ENCODE assay signal across 1 cellular context in the genomic region with DNA sequence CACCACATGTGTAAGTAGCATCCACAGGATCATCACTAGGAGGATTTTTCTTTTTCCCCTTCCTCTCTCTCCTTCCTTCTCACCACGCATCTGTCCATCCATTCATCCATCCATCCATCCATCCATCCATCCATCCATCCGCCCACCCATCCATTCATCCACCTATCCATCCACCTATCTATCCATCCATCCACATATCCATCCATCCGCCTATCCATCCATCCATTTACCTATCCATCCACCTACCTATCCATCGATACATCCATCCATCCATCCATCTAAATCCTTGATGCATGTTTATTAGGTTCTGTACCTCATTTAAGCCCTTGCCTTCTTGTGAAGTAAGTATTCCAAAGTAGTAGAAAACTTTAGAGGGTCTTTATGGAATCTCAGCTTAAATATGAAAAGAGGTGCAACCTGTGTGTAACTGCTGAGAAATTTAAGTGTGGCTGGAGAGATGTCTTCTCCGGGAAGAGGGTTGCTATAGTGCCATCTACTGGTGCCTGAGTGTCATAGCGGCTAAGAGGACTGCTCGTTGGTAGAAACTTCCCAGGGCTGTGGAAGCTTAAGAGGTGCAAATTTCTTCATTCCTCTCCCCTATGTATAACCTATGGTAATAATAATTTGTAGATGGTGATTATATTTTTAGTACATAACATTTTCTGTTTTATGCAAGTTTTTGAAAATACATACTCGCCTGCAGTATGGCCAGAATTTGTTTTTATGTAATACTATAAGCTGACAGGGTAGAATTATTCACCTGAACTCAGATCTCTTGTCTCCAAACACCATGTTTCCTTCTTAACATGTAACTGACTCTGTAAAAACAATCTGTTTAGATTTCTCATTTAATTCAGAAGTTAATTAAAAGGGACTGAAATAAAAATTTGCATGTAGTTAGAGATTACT.
A peak's percentile ranks its signal among the peaks of the same experiment; 100 is the strongest.
TF ChIP-seq lines count a peak whose summit lies in the region.

No MANE protein-coding gene starts in this region.

TF ChIP-seq in K562, 482 proteins besides CTCF, POLR2A, EP300 and RAD21 (continued from another document):
- TF ChIP-seq, protein P1, sequence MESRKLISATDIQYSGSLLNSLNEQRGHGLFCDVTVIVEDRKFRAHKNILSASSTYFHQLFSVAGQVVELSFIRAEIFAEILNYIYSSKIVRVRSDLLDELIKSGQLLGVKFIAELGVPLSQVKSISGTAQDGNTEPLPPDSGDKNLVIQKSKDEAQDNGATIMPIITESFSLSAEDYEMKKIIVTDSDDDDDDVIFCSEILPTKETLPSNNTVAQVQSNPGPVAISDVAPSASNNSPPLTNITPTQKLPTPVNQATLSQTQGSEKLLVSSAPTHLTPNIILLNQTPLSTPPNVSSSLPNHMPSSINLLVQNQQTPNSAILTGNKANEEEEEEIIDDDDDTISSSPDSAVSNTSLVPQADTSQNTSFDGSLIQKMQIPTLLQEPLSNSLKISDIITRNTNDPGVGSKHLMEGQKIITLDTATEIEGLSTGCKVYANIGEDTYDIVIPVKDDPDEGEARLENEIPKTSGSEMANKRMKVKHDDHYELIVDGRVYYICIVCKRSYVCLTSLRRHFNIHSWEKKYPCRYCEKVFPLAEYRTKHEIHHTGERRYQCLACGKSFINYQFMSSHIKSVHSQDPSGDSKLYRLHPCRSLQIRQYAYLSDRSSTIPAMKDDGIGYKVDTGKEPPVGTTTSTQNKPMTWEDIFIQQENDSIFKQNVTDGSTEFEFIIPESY (CRISPR knock-in tag; IDR thresholded peaks at IDR 0.05) = no peak
- no peak for TF ChIP-seq MECOM (CRISPR knock-in tag; IDR thresholded peaks at IDR 0.05)
- TF ChIP-seq, protein P2, sequence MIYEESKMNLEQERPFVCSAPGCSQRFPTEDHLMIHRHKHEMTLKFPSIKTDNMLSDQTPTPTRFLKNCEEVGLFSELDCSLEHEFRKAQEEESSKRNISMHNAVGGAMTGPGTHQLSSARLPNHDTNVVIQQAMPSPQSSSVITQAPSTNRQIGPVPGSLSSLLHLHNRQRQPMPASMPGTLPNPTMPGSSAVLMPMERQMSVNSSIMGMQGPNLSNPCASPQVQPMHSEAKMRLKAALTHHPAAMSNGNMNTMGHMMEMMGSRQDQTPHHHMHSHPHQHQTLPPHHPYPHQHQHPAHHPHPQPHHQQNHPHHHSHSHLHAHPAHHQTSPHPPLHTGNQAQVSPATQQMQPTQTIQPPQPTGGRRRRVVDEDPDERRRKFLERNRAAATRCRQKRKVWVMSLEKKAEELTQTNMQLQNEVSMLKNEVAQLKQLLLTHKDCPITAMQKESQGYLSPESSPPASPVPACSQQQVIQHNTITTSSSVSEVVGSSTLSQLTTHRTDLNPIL (CRISPR knock-in tag; IDR thresholded peaks at IDR 0.05) = no peak
- no peak for TF ChIP-seq NFE2L1 (tag; IDR thresholded peaks at IDR 0.05; ENCODE audit: borderline replicate concordance, low read depth)
- 0 out of 2 replicates have a peak, but pooled peaks have one; percentile 4 for TF ChIP-seq JUND (IDR thresholded peaks at IDR 0.05; ENCODE audit: borderline replicate concordance, low read depth, low read length)
- TF ChIP-seq JUND (tag; IDR thresholded peaks at IDR 0.05; ENCODE audit: borderline replicate concordance, low read depth, low read length) = no peak
- TF ChIP-seq, protein P3, sequence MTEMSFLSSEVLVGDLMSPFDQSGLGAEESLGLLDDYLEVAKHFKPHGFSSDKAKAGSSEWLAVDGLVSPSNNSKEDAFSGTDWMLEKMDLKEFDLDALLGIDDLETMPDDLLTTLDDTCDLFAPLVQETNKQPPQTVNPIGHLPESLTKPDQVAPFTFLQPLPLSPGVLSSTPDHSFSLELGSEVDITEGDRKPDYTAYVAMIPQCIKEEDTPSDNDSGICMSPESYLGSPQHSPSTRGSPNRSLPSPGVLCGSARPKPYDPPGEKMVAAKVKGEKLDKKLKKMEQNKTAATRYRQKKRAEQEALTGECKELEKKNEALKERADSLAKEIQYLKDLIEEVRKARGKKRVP (CRISPR knock-in tag; IDR thresholded peaks at IDR 0.05) = no peak
- no peak for TF ChIP-seq ARHGAP35 (IDR thresholded peaks at IDR 0.05; ENCODE audit: partially characterized antibody)
- TF ChIP-seq, protein P4, sequence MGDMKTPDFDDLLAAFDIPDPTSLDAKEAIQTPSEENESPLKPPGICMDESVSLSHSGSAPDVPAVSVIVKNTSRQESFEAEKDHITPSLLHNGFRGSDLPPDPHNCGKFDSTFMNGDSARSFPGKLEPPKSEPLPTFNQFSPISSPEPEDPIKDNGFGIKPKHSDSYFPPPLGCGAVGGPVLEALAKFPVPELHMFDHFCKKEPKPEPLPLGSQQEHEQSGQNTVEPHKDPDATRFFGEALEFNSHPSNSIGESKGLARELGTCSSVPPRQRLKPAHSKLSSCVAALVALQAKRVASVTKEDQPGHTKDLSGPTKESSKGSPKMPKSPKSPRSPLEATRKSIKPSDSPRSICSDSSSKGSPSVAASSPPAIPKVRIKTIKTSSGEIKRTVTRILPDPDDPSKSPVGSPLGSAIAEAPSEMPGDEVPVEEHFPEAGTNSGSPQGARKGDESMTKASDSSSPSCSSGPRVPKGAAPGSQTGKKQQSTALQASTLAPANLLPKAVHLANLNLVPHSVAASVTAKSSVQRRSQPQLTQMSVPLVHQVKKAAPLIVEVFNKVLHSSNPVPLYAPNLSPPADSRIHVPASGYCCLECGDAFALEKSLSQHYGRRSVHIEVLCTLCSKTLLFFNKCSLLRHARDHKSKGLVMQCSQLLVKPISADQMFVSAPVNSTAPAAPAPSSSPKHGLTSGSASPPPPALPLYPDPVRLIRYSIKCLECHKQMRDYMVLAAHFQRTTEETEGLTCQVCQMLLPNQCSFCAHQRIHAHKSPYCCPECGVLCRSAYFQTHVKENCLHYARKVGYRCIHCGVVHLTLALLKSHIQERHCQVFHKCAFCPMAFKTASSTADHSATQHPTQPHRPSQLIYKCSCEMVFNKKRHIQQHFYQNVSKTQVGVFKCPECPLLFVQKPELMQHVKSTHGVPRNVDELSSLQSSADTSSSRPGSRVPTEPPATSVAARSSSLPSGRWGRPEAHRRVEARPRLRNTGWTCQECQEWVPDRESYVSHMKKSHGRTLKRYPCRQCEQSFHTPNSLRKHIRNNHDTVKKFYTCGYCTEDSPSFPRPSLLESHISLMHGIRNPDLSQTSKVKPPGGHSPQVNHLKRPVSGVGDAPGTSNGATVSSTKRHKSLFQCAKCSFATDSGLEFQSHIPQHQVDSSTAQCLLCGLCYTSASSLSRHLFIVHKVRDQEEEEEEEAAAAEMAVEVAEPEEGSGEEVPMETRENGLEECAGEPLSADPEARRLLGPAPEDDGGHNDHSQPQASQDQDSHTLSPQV (IDR thresholded peaks at IDR 0.05) = no peak
- TF ChIP-seq, protein P5, sequence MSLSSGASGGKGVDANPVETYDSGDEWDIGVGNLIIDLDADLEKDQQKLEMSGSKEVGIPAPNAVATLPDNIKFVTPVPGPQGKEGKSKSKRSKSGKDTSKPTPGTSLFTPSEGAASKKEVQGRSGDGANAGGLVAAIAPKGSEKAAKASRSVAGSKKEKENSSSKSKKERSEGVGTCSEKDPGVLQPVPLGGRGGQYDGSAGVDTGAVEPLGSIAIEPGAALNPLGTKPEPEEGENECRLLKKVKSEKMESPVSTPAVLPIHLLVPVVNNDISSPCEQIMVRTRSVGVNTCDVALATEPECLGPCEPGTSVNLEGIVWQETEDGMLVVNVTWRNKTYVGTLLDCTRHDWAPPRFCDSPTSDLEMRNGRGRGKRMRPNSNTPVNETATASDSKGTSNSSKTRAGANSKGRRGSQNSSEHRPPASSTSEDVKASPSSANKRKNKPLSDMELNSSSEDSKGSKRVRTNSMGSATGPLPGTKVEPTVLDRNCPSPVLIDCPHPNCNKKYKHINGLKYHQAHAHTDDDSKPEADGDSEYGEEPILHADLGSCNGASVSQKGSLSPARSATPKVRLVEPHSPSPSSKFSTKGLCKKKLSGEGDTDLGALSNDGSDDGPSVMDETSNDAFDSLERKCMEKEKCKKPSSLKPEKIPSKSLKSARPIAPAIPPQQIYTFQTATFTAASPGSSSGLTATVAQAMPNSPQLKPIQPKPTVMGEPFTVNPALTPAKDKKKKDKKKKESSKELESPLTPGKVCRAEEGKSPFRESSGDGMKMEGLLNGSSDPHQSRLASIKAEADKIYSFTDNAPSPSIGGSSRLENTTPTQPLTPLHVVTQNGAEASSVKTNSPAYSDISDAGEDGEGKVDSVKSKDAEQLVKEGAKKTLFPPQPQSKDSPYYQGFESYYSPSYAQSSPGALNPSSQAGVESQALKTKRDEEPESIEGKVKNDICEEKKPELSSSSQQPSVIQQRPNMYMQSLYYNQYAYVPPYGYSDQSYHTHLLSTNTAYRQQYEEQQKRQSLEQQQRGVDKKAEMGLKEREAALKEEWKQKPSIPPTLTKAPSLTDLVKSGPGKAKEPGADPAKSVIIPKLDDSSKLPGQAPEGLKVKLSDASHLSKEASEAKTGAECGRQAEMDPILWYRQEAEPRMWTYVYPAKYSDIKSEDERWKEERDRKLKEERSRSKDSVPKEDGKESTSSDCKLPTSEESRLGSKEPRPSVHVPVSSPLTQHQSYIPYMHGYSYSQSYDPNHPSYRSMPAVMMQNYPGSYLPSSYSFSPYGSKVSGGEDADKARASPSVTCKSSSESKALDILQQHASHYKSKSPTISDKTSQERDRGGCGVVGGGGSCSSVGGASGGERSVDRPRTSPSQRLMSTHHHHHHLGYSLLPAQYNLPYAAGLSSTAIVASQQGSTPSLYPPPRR (CRISPR knock-in tag; IDR thresholded peaks at IDR 0.05; ENCODE audit: borderline replicate concordance) = no peak
- no peak for TF ChIP-seq POLR2AphosphoS5 (IDR thresholded peaks at IDR 0.05; ENCODE audit: control insufficient read depth, insufficient read depth, low read depth, low read length)
- no peak for TF ChIP-seq ZEB2 (IDR thresholded peaks at IDR 0.05)
- TF ChIP-seq NCOA4 (IDR thresholded peaks at IDR 0.05; ENCODE audit: partially characterized antibody) = peak; percentile 29
- no peak for TF ChIP-seq RAD51 (IDR thresholded peaks at IDR 0.05; ENCODE audit: borderline replicate concordance, low read depth)
